22 cellular contexts compared by ENCODE assay signal in genomic region chr5:170388240-170388639, GRCh38. TPM values are rescaled to one million over a fixed set of nuclear protein-coding genes. Genes with fewer than 3 reads are reported as not detected.
DNase-seq lines count a peak whose midpoint lies in the region; ATAC-seq and TF ChIP-seq lines count a peak whose summit lies in the region.
"Had no signal": no experiment of that assay in that cellular context is flagged by ENCODE, and none has a peak within 500 bp of the region (broad histone marks: within the 10 kb centered on the region; RNA-seq: fewer than 3 reads in every experiment).

No MANE protein-coding gene starts in this region.

- H3K36me3 ChIP-seq in brain microvascular endothelial cell (replicated peaks), result no peaks in the 10 kb centered on the region
- H3K36me3 ChIP-seq: adrenal gland had no signal

- DNase-seq in HL-60 (ENCODE audit: low read depth in 1 of 2, low spot score in 1 of 2) (no peak), type B pancreatic cell (ENCODE audit: extremely low spot score, unreplicated experiment) (no peak), SHP77 treated with DMSO at 0.1 percent for 48 hours (lab: John Stamatoyannopoulos, UW) (no peak), brain microvascular endothelial cell (no peak)
- DNase-seq: activated CD4-positive, alpha-beta T cell treated with anti-CD3 and anti-CD28 coated beads for 1 hour; activated T-cell treated with anti-CD3 and anti-CD28 coated beads, Interleukin-2, amount 50 U/mL, for 24 hours; adrenal gland; caudate nucleus; DND-41; foreskin keratinocyte; HFFc6; hypothalamus; Kasumi-1; naive B cell; NCI-H1694 treated with DMSO at 0.1 percent for 48 hours; occipital lobe; SHP77; SW 1271 had no signal

- peak overlapping the region; percentile 42; the same call in 1 of the 2 replicates for H3K4me3 ChIP-seq in HL-60 (replicated peaks; ENCODE audit: insufficient read depth, low read length)
- no peak overlapping the region for H3K4me3 ChIP-seq in brain microvascular endothelial cell (ENCODE audit: low read depth, low read length)

- H3K27ac ChIP-seq in HL-60 (replicated peaks) (no peak overlapping the region), brain microvascular endothelial cell (no peak overlapping the region)
- H3K27ac ChIP-seq: foreskin keratinocyte had no signal

- H3K27me3 Mint-ChIP-seq in dendritic cell treated with granulocyte-macrophage colony-stimulating factor and Interleukin-4, amounts not matched to agents 40 ng/mL and 50 ng/mL, for 4 days, result no peaks in the 10 kb centered on the region
- peaks cover 11% of the 10 kb centered on the region for H3K27me3 Mint-ChIP-seq in nephron (ENCODE audit: low read depth)
- H3K27me3 Mint-ChIP-seq in type B pancreatic cell, result peaks cover 3% of the 10 kb centered on the region

- intact Hi-C loops in dendritic cell treated with granulocyte-macrophage colony-stimulating factor and Interleukin-4, amounts not matched to agents 40 ng/mL and 50 ng/mL, for 4 days (cut with micrococcal nuclease), result no loop called here

- H3K9me3 Mint-ChIP-seq in dendritic cell treated with granulocyte-macrophage colony-stimulating factor and Interleukin-4, amounts not matched to agents 40 ng/mL and 50 ng/mL, for 4 days, result no peaks in the 10 kb centered on the region
- H3K9me3 Mint-ChIP-seq in nephron (no peaks in the 10 kb centered on the region), type B pancreatic cell (no peaks in the 10 kb centered on the region)
- H3K9me3 Mint-ChIP-seq: activated T-cell treated with anti-CD3 and anti-CD28 coated beads, Interleukin-2, amount 50 U/mL, for 24 hours had no signal

- peak overlapping the region; percentile 84 for H3K4me3 Mint-ChIP-seq in dendritic cell treated with granulocyte-macrophage colony-stimulating factor and Interleukin-4, amounts not matched to agents 40 ng/mL and 50 ng/mL, for 4 days
- H3K4me3 Mint-ChIP-seq in nephron, result peak overlapping the region in 2 of 3 experiments; percentile 6 to 24
- H3K4me3 Mint-ChIP-seq in type B pancreatic cell, result peak overlapping the region; percentile 25
- H3K4me3 Mint-ChIP-seq: activated T-cell treated with anti-CD3 and anti-CD28 coated beads, Interleukin-2, amount 50 U/mL, for 24 hours; HFFc6; naive B cell had no signal

- in situ Hi-C loops in brain microvascular endothelial cell (cut with HindIII; ENCODE audit: low pct_ligation_motif_present, low sequenced_read_pairs), result no loop called here

- peak overlapping the region; percentile 74 for H3K27ac Mint-ChIP-seq in dendritic cell treated with granulocyte-macrophage colony-stimulating factor and Interleukin-4, amounts not matched to agents 40 ng/mL and 50 ng/mL, for 4 days
- H3K27ac Mint-ChIP-seq in nephron (peak overlapping the region; percentile 20 to 90 (median 31)), type B pancreatic cell (peak overlapping the region; percentile 28)
- H3K27ac Mint-ChIP-seq: activated T-cell treated with anti-CD3 and anti-CD28 coated beads, Interleukin-2, amount 50 U/mL, for 24 hours; HFFc6 had no signal

- peaks cover 48% of the 10 kb centered on the region for H3K4me1 Mint-ChIP-seq in dendritic cell treated with granulocyte-macrophage colony-stimulating factor and Interleukin-4, amounts not matched to agents 40 ng/mL and 50 ng/mL, for 4 days (ENCODE audit: low read depth)
- H3K4me1 Mint-ChIP-seq in nephron (peaks cover 45% of the 10 kb centered on the region), type B pancreatic cell (ENCODE audit: unreplicated experiment) (peaks cover 31% of the 10 kb centered on the region)

- TF ChIP-seq CTCF in HL-60 (IDR thresholded peaks at IDR 0.05; ENCODE audit: insufficient read depth, low read length) (no peak), nephron (IDR thresholded peaks at IDR 0.05; ENCODE audit: unreplicated experiment in 3 of 3) (no peak), type B pancreatic cell (conservative IDR thresholded peaks at IDR 0.05) (no peak), brain microvascular endothelial cell (IDR thresholded peaks at IDR 0.05; ENCODE audit: low read depth, low read length, missing control alignments) (no peak)

- ATAC-seq in GM19395 (IDR thresholded peaks at IDR 0.05; ENCODE audit: unreplicated experiment), result no peak

- H3K27me3 ChIP-seq in HL-60 (ENCODE audit: insufficient read depth, poor library complexity, severe bottlenecking) (no peaks in the 10 kb centered on the region), brain microvascular endothelial cell (replicated peaks) (peaks cover 2% of the 10 kb centered on the region)
- H3K27me3 ChIP-seq: adrenal gland had no signal

- H3K36me3 Mint-ChIP-seq in dendritic cell treated with granulocyte-macrophage colony-stimulating factor and Interleukin-4, amounts not matched to agents 40 ng/mL and 50 ng/mL, for 4 days (ENCODE audit: low read depth), result peaks cover 33% of the 10 kb centered on the region
- H3K36me3 Mint-ChIP-seq in nephron (ENCODE audit: low read depth) (no peaks in the 10 kb centered on the region), type B pancreatic cell (no peaks in the 10 kb centered on the region)
- H3K36me3 Mint-ChIP-seq: naive B cell had no signal

RNA-seq across cellular contexts. Expression of gene KCNMB1, which starts 0.9 kb away (rescaled TPM):
- total RNA-seq in type B pancreatic cell (ENCODE audit: low replicate concordance), result 0.12 and 0.34 TPM in 2 replicates
- total RNA-seq: foreskin keratinocyte, HFFc6, lung microvascular endothelial cell had no signal

Comparison
In these comparisons a context has a peak if more than half of its experiments do, and no peak if none do; other contexts are left out.
1. H3K4me3 Mint-ChIP-seq: peak in every context shown above with its lines; median percentile 84 in dendritic cell treated with granulocyte-macrophage colony-stimulating factor and Interleukin-4, amounts not matched to agents 40 ng/mL and 50 ng/mL, for 4 days; 25 in type B pancreatic cell; 15 in nephron.